ENCODE assay signal across 2 cellular contexts in the genomic region with DNA sequence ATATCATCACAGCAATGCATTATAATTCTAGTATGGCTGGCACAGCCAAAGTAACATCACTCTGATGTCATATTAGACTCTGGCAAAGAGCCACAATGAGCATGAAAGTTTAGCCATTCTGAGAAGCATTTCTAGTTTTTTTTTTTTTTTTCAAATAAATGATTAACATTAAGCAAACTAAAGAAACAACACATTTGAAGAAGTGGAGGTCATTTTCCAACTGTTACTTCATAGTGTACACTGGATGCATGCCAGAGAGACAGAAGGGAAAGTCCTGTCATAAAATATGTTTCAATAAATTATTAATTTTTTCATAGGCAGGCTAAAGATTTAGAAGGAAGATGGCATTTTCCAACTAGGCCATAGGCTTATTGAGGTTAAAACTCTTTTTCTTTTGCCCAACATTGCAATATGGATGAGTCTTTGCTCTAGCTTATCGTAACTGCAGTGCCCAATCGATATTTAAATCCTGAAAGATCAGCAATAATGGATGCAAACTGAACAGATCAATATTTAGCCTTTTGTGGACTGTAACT.
TF ChIP-seq lines count a peak whose summit lies in the region.

No MANE protein-coding gene starts in this region.

TF ChIP-seq in A549, 52 proteins besides CTCF, POLR2A, EP300 and RAD21 (continued from another document):
- TF ChIP-seq, protein P1, sequence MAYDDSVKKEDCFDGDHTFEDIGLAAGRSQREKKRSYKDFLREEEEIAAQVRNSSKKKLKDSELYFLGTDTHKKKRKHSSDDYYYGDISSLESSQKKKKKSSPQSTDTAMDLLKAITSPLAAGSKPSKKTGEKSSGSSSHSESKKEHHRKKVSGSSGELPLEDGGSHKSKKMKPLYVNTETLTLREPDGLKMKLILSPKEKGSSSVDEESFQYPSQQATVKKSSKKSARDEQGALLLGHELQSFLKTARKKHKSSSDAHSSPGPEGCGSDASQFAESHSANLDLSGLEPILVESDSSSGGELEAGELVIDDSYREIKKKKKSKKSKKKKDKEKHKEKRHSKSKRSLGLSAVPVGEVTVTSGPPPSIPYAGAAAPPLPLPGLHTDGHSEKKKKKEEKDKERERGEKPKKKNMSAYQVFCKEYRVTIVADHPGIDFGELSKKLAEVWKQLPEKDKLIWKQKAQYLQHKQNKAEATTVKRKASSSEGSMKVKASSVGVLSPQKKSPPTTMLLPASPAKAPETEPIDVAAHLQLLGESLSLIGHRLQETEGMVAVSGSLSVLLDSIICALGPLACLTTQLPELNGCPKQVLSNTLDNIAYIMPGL (CRISPR knock-in tag; IDR thresholded peaks at IDR 0.05; ENCODE audit: borderline replicate concordance) = no peak
- TF ChIP-seq EHMT2 (IDR thresholded peaks at IDR 0.05; ENCODE audit: low read depth) = no peak
- no peak for TF ChIP-seq HOXB5 (CRISPR knock-in tag; IDR thresholded peaks at IDR 0.05)
- no peak for TF ChIP-seq JUN (IDR thresholded peaks at IDR 0.05)
- TF ChIP-seq CEBPB (IDR thresholded peaks at IDR 0.05) = peak; percentile 48 to 65; a peak in 1 of 4 replicates
- TF ChIP-seq, protein P2, sequence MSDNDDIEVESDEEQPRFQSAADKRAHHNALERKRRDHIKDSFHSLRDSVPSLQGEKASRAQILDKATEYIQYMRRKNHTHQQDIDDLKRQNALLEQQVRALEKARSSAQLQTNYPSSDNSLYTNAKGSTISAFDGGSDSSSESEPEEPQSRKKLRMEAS (IDR thresholded peaks at IDR 0.05) = no peak
- no peak for TF ChIP-seq HOXA7 (CRISPR knock-in tag; IDR thresholded peaks at IDR 0.05)
- peak; percentile 29; the same call in 1 of the 2 replicates for TF ChIP-seq GATA3 (IDR thresholded peaks at IDR 0.05; ENCODE audit: borderline replicate concordance)
- no peak for TF ChIP-seq KDM5A (IDR thresholded peaks at IDR 0.05)
- no peak for TF ChIP-seq CHD2 (IDR thresholded peaks at IDR 0.05; ENCODE audit: low read length, partially characterized antibody)
- TF ChIP-seq, protein P3, sequence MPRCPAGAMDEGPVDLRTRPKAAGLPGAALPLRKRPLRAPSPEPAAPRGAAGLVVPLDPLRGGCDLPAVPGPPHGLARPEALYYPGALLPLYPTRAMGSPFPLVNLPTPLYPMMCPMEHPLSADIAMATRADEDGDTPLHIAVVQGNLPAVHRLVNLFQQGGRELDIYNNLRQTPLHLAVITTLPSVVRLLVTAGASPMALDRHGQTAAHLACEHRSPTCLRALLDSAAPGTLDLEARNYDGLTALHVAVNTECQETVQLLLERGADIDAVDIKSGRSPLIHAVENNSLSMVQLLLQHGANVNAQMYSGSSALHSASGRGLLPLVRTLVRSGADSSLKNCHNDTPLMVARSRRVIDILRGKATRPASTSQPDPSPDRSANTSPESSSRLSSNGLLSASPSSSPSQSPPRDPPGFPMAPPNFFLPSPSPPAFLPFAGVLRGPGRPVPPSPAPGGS (IDR thresholded peaks at IDR 0.05) = peak; percentile 58; the same call in 1 of the 3 replicates
- TF ChIP-seq JUNB (IDR thresholded peaks at IDR 0.05) = peak; percentile 35; the same call in 1 of the 2 replicates

TF ChIP-seq in HepG2, 621 proteins besides CTCF, POLR2A, EP300 and RAD21 (continued from another document and continues in another):
- TF ChIP-seq FOXP1 (IDR thresholded peaks at IDR 0.05) (no peak), FOXP1 (CRISPR knock-in tag; IDR thresholded peaks at IDR 0.05) (peak; percentile 59; the same call in 1 of the 2 replicates), NFIC (IDR thresholded peaks at IDR 0.05; ENCODE audit: low read length) (peak; percentile 98), HDAC2 (CRISPR knock-in tag; IDR thresholded peaks at IDR 0.05) (peak; percentile 13; the same call in 1 of the 2 replicates), TCF12 (IDR thresholded peaks at IDR 0.05) (no peak), TCF12 (CRISPR knock-in tag; IDR thresholded peaks at IDR 0.05) (peak; percentile 63; the same call in 1 of the 2 replicates), ZNF569 (CRISPR knock-in tag; IDR thresholded peaks at IDR 0.05; ENCODE audit: borderline replicate concordance) (no peak), TARDBP (CRISPR knock-in tag; IDR thresholded peaks at IDR 0.05) (peak; percentile 62; the same call in 1 of the 2 replicates), FIP1L1 (IDR thresholded peaks at IDR 0.05; ENCODE audit: borderline replicate concordance, insufficient read depth, low read depth, low read length) (no peak), RARA (CRISPR knock-in tag; IDR thresholded peaks at IDR 0.05) (peak; percentile 38), YEATS2 (CRISPR knock-in tag; IDR thresholded peaks at IDR 0.05; ENCODE audit: borderline replicate concordance) (peak; percentile 41; the same call in 1 of the 2 replicates), ZNF737 (CRISPR knock-in tag; IDR thresholded peaks at IDR 0.05; ENCODE audit: borderline replicate concordance) (no peak), NONO (IDR thresholded peaks at IDR 0.05) (no peak), NONO (CRISPR knock-in tag; conservative IDR thresholded peaks at IDR 0.05) (peak; percentile 59; the same call in 1 of the 2 replicates), ZNF331 (CRISPR knock-in tag; IDR thresholded peaks at IDR 0.05) (peak; percentile 39; the same call in 1 of the 2 replicates), SAP130 (CRISPR knock-in tag; IDR thresholded peaks at IDR 0.05; ENCODE audit: low read depth) (0 out of 2 replicates have a peak, but pooled peaks have one; percentile 39), ZMYM4 (CRISPR knock-in tag; IDR thresholded peaks at IDR 0.05) (peak; percentile 75), ZNF644 (CRISPR knock-in tag; IDR thresholded peaks at IDR 0.05; ENCODE audit: low read depth) (peak; percentile 65; the same call in 1 of the 2 replicates), ZNF724P (CRISPR knock-in tag; IDR thresholded peaks at IDR 0.05; ENCODE audit: borderline replicate concordance) (no peak), ZKSCAN5 (CRISPR knock-in tag; IDR thresholded peaks at IDR 0.05) (no peak), KAT2B (IDR thresholded peaks at IDR 0.05; ENCODE audit: borderline replicate concordance, low read depth, low read length) (peak; percentile 97), HDAC1 (CRISPR knock-in tag; IDR thresholded peaks at IDR 0.05) (peak; percentile 30; the same call in 1 of the 2 replicates)
- TF ChIP-seq, protein P4, sequence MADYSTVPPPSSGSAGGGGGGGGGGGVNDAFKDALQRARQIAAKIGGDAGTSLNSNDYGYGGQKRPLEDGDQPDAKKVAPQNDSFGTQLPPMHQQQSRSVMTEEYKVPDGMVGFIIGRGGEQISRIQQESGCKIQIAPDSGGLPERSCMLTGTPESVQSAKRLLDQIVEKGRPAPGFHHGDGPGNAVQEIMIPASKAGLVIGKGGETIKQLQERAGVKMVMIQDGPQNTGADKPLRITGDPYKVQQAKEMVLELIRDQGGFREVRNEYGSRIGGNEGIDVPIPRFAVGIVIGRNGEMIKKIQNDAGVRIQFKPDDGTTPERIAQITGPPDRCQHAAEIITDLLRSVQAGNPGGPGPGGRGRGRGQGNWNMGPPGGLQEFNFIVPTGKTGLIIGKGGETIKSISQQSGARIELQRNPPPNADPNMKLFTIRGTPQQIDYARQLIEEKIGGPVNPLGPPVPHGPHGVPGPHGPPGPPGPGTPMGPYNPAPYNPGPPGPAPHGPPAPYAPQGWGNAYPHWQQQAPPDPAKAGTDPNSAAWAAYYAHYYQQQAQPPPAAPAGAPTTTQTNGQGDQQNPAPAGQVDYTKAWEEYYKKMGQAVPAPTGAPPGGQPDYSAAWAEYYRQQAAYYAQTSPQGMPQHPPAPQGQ (CRISPR knock-in tag; IDR thresholded peaks at IDR 0.05; ENCODE audit: borderline replicate concordance) = no peak
- TF ChIP-seq, protein P5, sequence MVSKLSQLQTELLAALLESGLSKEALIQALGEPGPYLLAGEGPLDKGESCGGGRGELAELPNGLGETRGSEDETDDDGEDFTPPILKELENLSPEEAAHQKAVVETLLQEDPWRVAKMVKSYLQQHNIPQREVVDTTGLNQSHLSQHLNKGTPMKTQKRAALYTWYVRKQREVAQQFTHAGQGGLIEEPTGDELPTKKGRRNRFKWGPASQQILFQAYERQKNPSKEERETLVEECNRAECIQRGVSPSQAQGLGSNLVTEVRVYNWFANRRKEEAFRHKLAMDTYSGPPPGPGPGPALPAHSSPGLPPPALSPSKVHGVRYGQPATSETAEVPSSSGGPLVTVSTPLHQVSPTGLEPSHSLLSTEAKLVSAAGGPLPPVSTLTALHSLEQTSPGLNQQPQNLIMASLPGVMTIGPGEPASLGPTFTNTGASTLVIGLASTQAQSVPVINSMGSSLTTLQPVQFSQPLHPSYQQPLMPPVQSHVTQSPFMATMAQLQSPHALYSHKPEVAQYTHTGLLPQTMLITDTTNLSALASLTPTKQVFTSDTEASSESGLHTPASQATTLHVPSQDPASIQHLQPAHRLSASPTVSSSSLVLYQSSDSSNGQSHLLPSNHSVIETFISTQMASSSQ (IDR thresholded peaks at IDR 0.05; ENCODE audit: low read depth) = peak; percentile 98
- TF ChIP-seq, protein P5 (CRISPR knock-in tag; IDR thresholded peaks at IDR 0.05; ENCODE audit: borderline replicate concordance) = peak; percentile 98
- TF ChIP-seq, protein P6, sequence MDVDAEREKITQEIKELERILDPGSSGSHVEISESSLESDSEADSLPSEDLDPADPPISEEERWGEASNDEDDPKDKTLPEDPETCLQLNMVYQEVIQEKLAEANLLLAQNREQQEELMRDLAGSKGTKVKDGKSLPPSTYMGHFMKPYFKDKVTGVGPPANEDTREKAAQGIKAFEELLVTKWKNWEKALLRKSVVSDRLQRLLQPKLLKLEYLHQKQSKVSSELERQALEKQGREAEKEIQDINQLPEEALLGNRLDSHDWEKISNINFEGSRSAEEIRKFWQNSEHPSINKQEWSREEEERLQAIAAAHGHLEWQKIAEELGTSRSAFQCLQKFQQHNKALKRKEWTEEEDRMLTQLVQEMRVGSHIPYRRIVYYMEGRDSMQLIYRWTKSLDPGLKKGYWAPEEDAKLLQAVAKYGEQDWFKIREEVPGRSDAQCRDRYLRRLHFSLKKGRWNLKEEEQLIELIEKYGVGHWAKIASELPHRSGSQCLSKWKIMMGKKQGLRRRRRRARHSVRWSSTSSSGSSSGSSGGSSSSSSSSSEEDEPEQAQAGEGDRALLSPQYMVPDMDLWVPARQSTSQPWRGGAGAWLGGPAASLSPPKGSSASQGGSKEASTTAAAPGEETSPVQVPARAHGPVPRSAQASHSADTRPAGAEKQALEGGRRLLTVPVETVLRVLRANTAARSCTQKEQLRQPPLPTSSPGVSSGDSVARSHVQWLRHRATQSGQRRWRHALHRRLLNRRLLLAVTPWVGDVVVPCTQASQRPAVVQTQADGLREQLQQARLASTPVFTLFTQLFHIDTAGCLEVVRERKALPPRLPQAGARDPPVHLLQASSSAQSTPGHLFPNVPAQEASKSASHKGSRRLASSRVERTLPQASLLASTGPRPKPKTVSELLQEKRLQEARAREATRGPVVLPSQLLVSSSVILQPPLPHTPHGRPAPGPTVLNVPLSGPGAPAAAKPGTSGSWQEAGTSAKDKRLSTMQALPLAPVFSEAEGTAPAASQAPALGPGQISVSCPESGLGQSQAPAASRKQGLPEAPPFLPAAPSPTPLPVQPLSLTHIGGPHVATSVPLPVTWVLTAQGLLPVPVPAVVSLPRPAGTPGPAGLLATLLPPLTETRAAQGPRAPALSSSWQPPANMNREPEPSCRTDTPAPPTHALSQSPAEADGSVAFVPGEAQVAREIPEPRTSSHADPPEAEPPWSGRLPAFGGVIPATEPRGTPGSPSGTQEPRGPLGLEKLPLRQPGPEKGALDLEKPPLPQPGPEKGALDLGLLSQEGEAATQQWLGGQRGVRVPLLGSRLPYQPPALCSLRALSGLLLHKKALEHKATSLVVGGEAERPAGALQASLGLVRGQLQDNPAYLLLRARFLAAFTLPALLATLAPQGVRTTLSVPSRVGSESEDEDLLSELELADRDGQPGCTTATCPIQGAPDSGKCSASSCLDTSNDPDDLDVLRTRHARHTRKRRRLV (CRISPR knock-in tag; IDR thresholded peaks at IDR 0.05) = 0 out of 2 replicates have a peak, but pooled peaks have one; percentile 56
- TF ChIP-seq, protein P7, sequence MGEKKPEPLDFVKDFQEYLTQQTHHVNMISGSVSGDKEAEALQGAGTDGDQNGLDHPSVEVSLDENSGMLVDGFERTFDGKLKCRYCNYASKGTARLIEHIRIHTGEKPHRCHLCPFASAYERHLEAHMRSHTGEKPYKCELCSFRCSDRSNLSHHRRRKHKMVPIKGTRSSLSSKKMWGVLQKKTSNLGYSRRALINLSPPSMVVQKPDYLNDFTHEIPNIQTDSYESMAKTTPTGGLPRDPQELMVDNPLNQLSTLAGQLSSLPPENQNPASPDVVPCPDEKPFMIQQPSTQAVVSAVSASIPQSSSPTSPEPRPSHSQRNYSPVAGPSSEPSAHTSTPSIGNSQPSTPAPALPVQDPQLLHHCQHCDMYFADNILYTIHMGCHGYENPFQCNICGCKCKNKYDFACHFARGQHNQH (CRISPR knock-in tag; IDR thresholded peaks at IDR 0.05) = peak; percentile 24; the same call in 1 of the 2 replicates
- TF ChIP-seq, protein P8, sequence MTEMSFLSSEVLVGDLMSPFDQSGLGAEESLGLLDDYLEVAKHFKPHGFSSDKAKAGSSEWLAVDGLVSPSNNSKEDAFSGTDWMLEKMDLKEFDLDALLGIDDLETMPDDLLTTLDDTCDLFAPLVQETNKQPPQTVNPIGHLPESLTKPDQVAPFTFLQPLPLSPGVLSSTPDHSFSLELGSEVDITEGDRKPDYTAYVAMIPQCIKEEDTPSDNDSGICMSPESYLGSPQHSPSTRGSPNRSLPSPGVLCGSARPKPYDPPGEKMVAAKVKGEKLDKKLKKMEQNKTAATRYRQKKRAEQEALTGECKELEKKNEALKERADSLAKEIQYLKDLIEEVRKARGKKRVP (CRISPR knock-in tag; IDR thresholded peaks at IDR 0.05) = peak in 1 of 2 experiments; percentile 48; a peak in 1 of 4 replicates
- TF ChIP-seq, protein P9, sequence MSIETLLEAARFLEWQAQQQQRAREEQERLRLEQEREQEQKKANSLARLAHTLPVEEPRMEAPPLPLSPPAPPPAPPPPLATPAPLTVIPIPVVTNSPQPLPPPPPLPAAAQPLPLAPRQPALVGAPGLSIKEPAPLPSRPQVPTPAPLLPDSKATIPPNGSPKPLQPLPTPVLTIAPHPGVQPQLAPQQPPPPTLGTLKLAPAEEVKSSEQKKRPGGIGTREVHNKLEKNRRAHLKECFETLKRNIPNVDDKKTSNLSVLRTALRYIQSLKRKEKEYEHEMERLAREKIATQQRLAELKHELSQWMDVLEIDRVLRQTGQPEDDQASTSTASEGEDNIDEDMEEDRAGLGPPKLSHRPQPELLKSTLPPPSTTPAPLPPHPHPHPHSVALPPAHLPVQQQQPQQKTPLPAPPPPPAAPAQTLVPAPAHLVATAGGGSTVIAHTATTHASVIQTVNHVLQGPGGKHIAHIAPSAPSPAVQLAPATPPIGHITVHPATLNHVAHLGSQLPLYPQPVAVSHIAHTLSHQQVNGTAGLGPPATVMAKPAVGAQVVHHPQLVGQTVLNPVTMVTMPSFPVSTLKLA (IDR thresholded peaks at IDR 0.05) = no peak
